ENCODE assay signal across 14 cellular contexts in the genomic region with DNA sequence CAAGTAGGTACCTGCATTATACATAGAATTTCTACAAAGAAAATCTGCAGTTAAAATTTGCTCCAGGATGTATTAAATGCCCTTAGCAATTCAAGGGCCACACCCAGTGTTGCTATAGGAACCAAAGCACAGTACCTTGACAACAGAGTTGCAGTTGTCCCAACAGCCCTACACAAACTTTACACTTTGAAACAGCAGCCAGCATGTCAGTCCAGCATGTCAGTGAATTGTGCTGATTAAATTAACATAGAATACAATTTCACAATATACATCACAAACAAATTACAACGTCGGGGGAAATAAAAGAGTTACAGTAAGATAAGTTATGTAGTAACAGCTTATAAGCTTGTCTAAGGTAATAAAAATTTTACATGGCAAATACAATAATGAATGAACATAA.
DNase-seq lines count a peak whose midpoint lies in the region; ATAC-seq and TF ChIP-seq lines count a peak whose summit lies in the region.
"Had no signal": no experiment of that assay in that cellular context is flagged by ENCODE, and none has a peak within 500 bp of the region (broad histone marks: within the 10 kb centered on the region; RNA-seq: fewer than 3 reads in every experiment).

No MANE protein-coding gene starts in this region.

- peak overlapping the region; percentile 90 for H3K27ac ChIP-seq in RWPE2 (ENCODE audit: poor library complexity, severe bottlenecking)
- peak overlapping the region; percentile 90 for H3K27ac ChIP-seq in suprapubic skin
- no peak overlapping the region for H3K27ac ChIP-seq in testis

- DNase-seq in NCI-H345 (lab: John Stamatoyannopoulos, UW) (peak; percentile 19), NCI-H345 treated with DMSO at 0.1 percent for 48 hours (lab: John Stamatoyannopoulos, UW; ENCODE audit: unreplicated experiment) (no peak), RWPE2 (ENCODE audit: low spot score) (no peak), fibroblast of villous mesenchyme (ENCODE audit: low read depth) (peak; percentile 42), suprapubic skin (ENCODE audit: low spot score in 2 of 2) (no peak), mesenteric fat pad (ENCODE audit: low spot score) (no peak), testis (no peak)
- DNase-seq in activated CD4-positive, CD25-positive, alpha-beta regulatory T cell (lab: John Stamatoyannopoulos, UW): no peak
- DNase-seq: activated T-cell treated with anti-CD3 and anti-CD28 coated beads, Interleukin-2, amount 50 U/mL, for 48 hours; caudate nucleus; GDM1; H7; MG63 had no signal

- intact Hi-C loops in testis (cut with DNase I; ENCODE audit: low total_unique reads): no loop called here

- ATAC-seq in RWPE2 (ENCODE audit: low read depth): no peak

- 39% methylated on average over 2 of the region's 2 CpGs for WGBS in suprapubic skin
- 67 to 82% methylated on average over 2 of the region's 2 CpGs for WGBS in testis, 2 donors

- no peak for TF ChIP-seq CTCF in RWPE2 (IDR thresholded peaks at IDR 0.05; ENCODE audit: poor library complexity, severe bottlenecking)
- TF ChIP-seq CTCF in fibroblast of villous mesenchyme (IDR thresholded peaks at IDR 0.05; ENCODE audit: insufficient read depth, low read depth, low read length): no peak
- no peak for TF ChIP-seq CTCF in suprapubic skin (IDR thresholded peaks at IDR 0.05)
- no peak for TF ChIP-seq CTCF in testis (IDR thresholded peaks at IDR 0.05)

- H3K27me3 ChIP-seq in RWPE2 (ENCODE audit: insufficient read depth, poor library complexity, severe bottlenecking) (no peaks in the 10 kb centered on the region), suprapubic skin (no peaks in the 10 kb centered on the region), testis (no peaks in the 10 kb centered on the region)
- H3K27me3 ChIP-seq: gastroesophageal sphincter, MG63 had no signal

- peaks cover 44% of the 10 kb centered on the region for H3K4me1 ChIP-seq in RWPE2 (ENCODE audit: insufficient read depth, poor library complexity, severe bottlenecking)
- peaks cover 57% of the 10 kb centered on the region for H3K4me1 ChIP-seq in suprapubic skin
- H3K4me1 ChIP-seq in testis: peaks cover 7% of the 10 kb centered on the region

- no peak for TF ChIP-seq POLR2A in suprapubic skin (IDR thresholded peaks at IDR 0.05)
- TF ChIP-seq POLR2A in testis (IDR thresholded peaks at IDR 0.05): no peak

- no peak for TF ChIP-seq EP300 in suprapubic skin (IDR thresholded peaks at IDR 0.05)

- H3K4me3 ChIP-seq in RWPE2 (ENCODE audit: severe bottlenecking) (no peak overlapping the region), fibroblast of villous mesenchyme (ENCODE audit: low read depth, low read length) (no peak overlapping the region), suprapubic skin (no peak overlapping the region), testis (no peak overlapping the region)
- H3K4me3 ChIP-seq: gastroesophageal sphincter, MG63 had no signal

- H3K36me3 ChIP-seq in RWPE2 (ENCODE audit: low read depth) (no peaks in the 10 kb centered on the region), suprapubic skin (no peaks in the 10 kb centered on the region), testis (ENCODE audit: low read depth, missing control alignments) (no peaks in the 10 kb centered on the region)
- H3K36me3 ChIP-seq: gastroesophageal sphincter, MG63 had no signal

- H3K9me3 ChIP-seq in RWPE2 (ENCODE audit: severe bottlenecking) (no peaks in the 10 kb centered on the region), suprapubic skin (no peaks in the 10 kb centered on the region), testis (no peaks in the 10 kb centered on the region)
- H3K9me3 ChIP-seq: gastroesophageal sphincter, MG63 had no signal

Comparison
In these comparisons a context has a peak if more than half of its experiments do, and no peak if none do; other contexts are left out.
1. DNase-seq: peak in NCI-H345 (single experiment) and fibroblast of villous mesenchyme (single experiment); none in NCI-H345 treated with DMSO at 0.1 percent for 48 hours (single experiment), RWPE2 (single experiment), suprapubic skin (0 of 2), activated CD4-positive, CD25-positive, alpha-beta regulatory T cell (0 of 4), mesenteric fat pad (single experiment) and testis (single experiment).
2. H3K27ac ChIP-seq: peak in RWPE2 (single experiment) and suprapubic skin (single experiment); none in testis (0 of 2).